9 cellular contexts compared by ENCODE assay signal in the genomic region with DNA sequence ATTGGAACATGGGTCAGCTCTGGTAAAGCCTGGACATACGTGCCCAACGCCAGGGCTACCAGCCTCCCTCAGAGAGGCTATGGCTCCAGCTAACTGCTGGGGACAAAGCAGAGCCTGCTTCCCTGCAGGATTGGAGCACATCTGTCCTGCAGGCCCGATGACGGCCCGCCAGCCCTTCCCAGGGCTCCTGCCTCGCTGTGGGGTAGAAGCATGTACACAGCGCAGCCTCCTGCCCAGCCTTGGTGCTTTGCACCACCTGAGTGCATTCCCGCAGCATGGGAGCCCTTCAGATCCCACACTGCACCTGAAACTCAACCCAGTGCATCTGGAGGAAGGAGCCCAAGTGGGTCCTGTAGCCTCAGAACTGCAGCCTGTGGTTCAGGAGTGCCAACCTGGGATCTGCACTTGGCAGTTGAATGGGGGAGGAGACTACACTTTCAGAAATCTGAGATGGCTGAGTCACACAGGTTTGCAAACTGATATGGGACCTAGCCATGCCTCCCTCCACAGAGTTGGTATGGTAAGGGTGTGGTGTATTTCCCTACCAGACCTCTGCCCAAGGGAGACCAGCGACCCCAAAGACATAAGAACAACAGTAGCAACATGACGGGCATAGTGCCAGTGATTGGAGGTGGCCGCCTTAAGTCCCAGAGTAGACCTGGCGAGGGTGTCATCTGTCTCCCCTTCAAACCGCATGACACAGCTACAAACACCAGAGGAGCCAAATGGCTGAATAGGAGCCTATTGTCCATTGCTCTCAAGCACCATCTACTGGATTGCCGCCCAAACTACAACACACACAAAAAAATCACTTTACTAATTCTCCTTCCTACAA.
A peak's percentile ranks its signal among the peaks of the same experiment; 100 is the strongest.
DNase-seq lines count a peak whose midpoint lies in the region; ATAC-seq and TF ChIP-seq lines count a peak whose summit lies in the region.
"Had no signal": no experiment of that assay in that cellular context is flagged by ENCODE, and none has a peak within 500 bp of the region (broad histone marks: within the 10 kb centered on the region; RNA-seq: fewer than 3 reads in every experiment).

No MANE protein-coding gene starts in this region.

- no peak for ATAC-seq in stimulated activated effector memory CD8-positive, alpha-beta T cell treated with anti-CD3 and anti-CD28 coated beads, Interleukin-12 subunit alpha, Interleukin-12 subunit beta, amount 100 ng/mL, for 72 hours
- no peak for ATAC-seq in HG03469 (IDR thresholded peaks at IDR 0.05; ENCODE audit: unreplicated experiment)

- H3K9me3 Mint-ChIP-seq in stimulated activated effector memory CD8-positive, alpha-beta T cell treated with anti-CD3 and anti-CD28 coated beads, Interleukin-12 subunit alpha, Interleukin-12 subunit beta, amount 100 ng/mL, for 72 hours, result peaks cover 15% of the 10 kb centered on the region

- no peak overlapping the region for H3K4me3 Mint-ChIP-seq in stimulated activated effector memory CD8-positive, alpha-beta T cell treated with anti-CD3 and anti-CD28 coated beads, Interleukin-12 subunit alpha, Interleukin-12 subunit beta, amount 100 ng/mL, for 72 hours
- H3K4me3 Mint-ChIP-seq: stimulated activated naive CD8-positive, alpha-beta T cell treated with anti-CD3 and anti-CD28 coated beads, Interleukin-15, Interleukin-2, amounts not matched to agents 100 ng/mL and 50 ng/mL, for 24 hours had no signal

- no peak overlapping the region for H3K27ac Mint-ChIP-seq in stimulated activated effector memory CD8-positive, alpha-beta T cell treated with anti-CD3 and anti-CD28 coated beads, Interleukin-12 subunit alpha, Interleukin-12 subunit beta, amount 100 ng/mL, for 72 hours
- H3K27ac Mint-ChIP-seq: stimulated activated naive CD8-positive, alpha-beta T cell treated with anti-CD3 and anti-CD28 coated beads, Interleukin-15, Interleukin-2, amounts not matched to agents 100 ng/mL and 50 ng/mL, for 24 hours had no signal

- CTCF ChIA-PET in HEK293 (lab: Yijun Ruan, JAX), result interaction anchor here (0.7 to 3.0 kb wide), 5 partner anchors 14 to 103 kb away, joined by 4 to 20 read pairs (median 6); no protein-coding TSS in a partner anchor

- TF ChIP-seq CTCF in HEK293 (tag by site-specific recombination; IDR thresholded peaks at IDR 0.05) (no peak), NB4 (IDR thresholded peaks at IDR 0.05; ENCODE audit: low read depth, low read length) (peak; percentile 78)

- H3K36me3 ChIP-seq in HEK293 (ENCODE audit: control insufficient read depth in 2 of 2, insufficient read depth in 1 of 2, low read length in 2 of 2), result no peaks in the 10 kb centered on the region

- no peaks in the 10 kb centered on the region for H3K4me1 Mint-ChIP-seq in stimulated activated effector memory CD8-positive, alpha-beta T cell treated with anti-CD3 and anti-CD28 coated beads, Interleukin-12 subunit alpha, Interleukin-12 subunit beta, amount 100 ng/mL, for 72 hours

- TF ChIP-seq POLR2A in NB4 (IDR thresholded peaks at IDR 0.05; ENCODE audit: extremely low read depth, insufficient read length), result no peak

- no peak overlapping the region for H3K4me3 ChIP-seq in HEK293 (ENCODE audit: low read depth, low read length)
- no peak overlapping the region for H3K4me3 ChIP-seq in NB4 (ENCODE audit: low read depth, low read length)

- DNase-seq in GDM1 (lab: John Stamatoyannopoulos, UW) (peak; percentile 24), NB4 (ENCODE audit: low read depth) (peak; percentile 62), SK-N-DZ (ENCODE audit: low spot score) (peak; percentile 64), iPS DF 19.7 (ENCODE audit: low read depth, low spot score) (peak; percentile 38)
- no peak for DNase-seq in activated effector memory CD4-positive, alpha-beta T cell treated with Interleukin-2 at 50 U/mL for 16 hours
- DNase-seq in stimulated activated effector memory CD8-positive, alpha-beta T cell treated with anti-CD3 and anti-CD28 coated beads, Interleukin-12 subunit alpha, Interleukin-12 subunit beta, amount 100 ng/mL, for 72 hours (ENCODE audit: low spot score in 2 of 2), result no peak

- H3K4me1 ChIP-seq in HEK293 (ENCODE audit: control insufficient read depth, insufficient read depth, low read length), result no peaks in the 10 kb centered on the region

- POLR2A ChIA-PET in HEK293 (lab: Yijun Ruan, JAX), result no interaction called here

- no peaks in the 10 kb centered on the region for H3K9me3 ChIP-seq in HEK293 (ENCODE audit: control insufficient read depth, insufficient read depth, low read depth, low read length)

- no peaks in the 10 kb centered on the region for H3K36me3 Mint-ChIP-seq in stimulated activated effector memory CD8-positive, alpha-beta T cell treated with anti-CD3 and anti-CD28 coated beads, Interleukin-12 subunit alpha, Interleukin-12 subunit beta, amount 100 ng/mL, for 72 hours

- H3K27ac ChIP-seq in HEK293 (ENCODE audit: extremely low read depth, low read depth, low read length), result no peak overlapping the region

TF ChIP-seq in HEK293, 187 proteins besides CTCF, POLR2A, EP300 and RAD21:
- TF ChIP-seq ZNF654 (tag by site-specific recombination; IDR thresholded peaks at IDR 0.05; ENCODE audit: low read depth) (peak; percentile 69), ZNF280D (tag by site-specific recombination; IDR thresholded peaks at IDR 0.05) (no peak), ZNF561 (tag by site-specific recombination; IDR thresholded peaks at IDR 0.05; ENCODE audit: borderline replicate concordance) (no peak), TRIM28 (IDR thresholded peaks at IDR 0.05; ENCODE audit: borderline replicate concordance, low read length) (no peak), ZSCAN23 (tag by site-specific recombination; IDR thresholded peaks at IDR 0.05) (no peak), ZNF830 (tag by site-specific recombination; IDR thresholded peaks at IDR 0.05; ENCODE audit: low read depth) (no peak)

Comparison
In these comparisons a context has a peak if more than half of its experiments do, and no peak if none do; other contexts are left out.
1. DNase-seq: peak in GDM1 (single experiment), NB4 (single experiment), SK-N-DZ (single experiment) and iPS DF 19.7 (single experiment); none in activated effector memory CD4-positive, alpha-beta T cell treated with Interleukin-2 at 50 U/mL for 16 hours (single experiment) and stimulated activated effector memory CD8-positive, alpha-beta T cell treated with anti-CD3 and anti-CD28 coated beads, Interleukin-12 subunit alpha, Interleukin-12 subunit beta, amount 100 ng/mL, for 72 hours (0 of 2).